In the genomic region with DNA sequence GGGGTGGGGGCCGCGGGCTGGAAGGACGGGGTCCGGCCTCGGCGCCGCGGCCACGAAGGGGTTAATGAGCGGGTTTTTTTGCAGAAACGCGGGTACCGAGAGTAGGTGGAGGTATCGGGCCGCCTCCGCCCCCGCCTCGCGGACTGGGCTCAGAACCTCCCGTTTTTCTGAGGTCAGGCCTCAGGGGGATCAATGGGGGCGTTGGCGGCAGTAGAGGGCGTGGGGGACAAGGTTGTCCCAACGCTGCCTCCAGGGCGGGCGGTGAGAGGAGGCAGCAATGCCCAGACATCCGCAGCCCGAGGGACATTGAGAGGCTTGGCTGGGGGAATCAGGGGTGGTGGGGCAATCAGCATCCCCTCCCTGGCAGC, we compare ENCODE assay signal across 3 cellular contexts.
TF ChIP-seq lines count a peak whose summit lies in the region.

No MANE protein-coding gene starts in this region.

TF ChIP-seq in SK-N-SH, 30 proteins besides CTCF, POLR2A, EP300 and RAD21 (continued from another document):
- no peak for TF ChIP-seq REST (IDR thresholded peaks at IDR 0.05; ENCODE audit: low read depth, low read length)
- TF ChIP-seq, protein P1, sequence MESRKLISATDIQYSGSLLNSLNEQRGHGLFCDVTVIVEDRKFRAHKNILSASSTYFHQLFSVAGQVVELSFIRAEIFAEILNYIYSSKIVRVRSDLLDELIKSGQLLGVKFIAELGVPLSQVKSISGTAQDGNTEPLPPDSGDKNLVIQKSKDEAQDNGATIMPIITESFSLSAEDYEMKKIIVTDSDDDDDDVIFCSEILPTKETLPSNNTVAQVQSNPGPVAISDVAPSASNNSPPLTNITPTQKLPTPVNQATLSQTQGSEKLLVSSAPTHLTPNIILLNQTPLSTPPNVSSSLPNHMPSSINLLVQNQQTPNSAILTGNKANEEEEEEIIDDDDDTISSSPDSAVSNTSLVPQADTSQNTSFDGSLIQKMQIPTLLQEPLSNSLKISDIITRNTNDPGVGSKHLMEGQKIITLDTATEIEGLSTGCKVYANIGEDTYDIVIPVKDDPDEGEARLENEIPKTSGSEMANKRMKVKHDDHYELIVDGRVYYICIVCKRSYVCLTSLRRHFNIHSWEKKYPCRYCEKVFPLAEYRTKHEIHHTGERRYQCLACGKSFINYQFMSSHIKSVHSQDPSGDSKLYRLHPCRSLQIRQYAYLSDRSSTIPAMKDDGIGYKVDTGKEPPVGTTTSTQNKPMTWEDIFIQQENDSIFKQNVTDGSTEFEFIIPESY (IDR thresholded peaks at IDR 0.05; ENCODE audit: borderline replicate concordance, low read depth): no peak
- no peak for TF ChIP-seq JUND (IDR thresholded peaks at IDR 0.05)
- TF ChIP-seq, protein P2, sequence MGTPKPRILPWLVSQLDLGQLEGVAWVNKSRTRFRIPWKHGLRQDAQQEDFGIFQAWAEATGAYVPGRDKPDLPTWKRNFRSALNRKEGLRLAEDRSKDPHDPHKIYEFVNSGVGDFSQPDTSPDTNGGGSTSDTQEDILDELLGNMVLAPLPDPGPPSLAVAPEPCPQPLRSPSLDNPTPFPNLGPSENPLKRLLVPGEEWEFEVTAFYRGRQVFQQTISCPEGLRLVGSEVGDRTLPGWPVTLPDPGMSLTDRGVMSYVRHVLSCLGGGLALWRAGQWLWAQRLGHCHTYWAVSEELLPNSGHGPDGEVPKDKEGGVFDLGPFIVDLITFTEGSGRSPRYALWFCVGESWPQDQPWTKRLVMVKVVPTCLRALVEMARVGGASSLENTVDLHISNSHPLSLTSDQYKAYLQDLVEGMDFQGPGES (IDR thresholded peaks at IDR 0.05; ENCODE audit: low read depth, low read length): no peak
- TF ChIP-seq RXRA (IDR thresholded peaks at IDR 0.05; ENCODE audit: borderline replicate concordance, low read depth): no peak

TF ChIP-seq in SK-N-SH treated with all-trans-retinoic acid at 6 μM for 48 hours, 23 proteins besides CTCF, POLR2A, EP300 and RAD21 (continued from another document):
- no peak for TF ChIP-seq POU6F1 (CRISPR knock-in tag; IDR thresholded peaks at IDR 0.05; ENCODE audit: borderline replicate concordance, low read depth)
- no peak for TF ChIP-seq CREB5 (CRISPR knock-in tag; IDR thresholded peaks at IDR 0.05; ENCODE audit: low read depth)
- no peak for TF ChIP-seq ZFP30 (CRISPR knock-in tag; IDR thresholded peaks at IDR 0.05)
- no peak for TF ChIP-seq ESRRG (CRISPR knock-in tag; IDR thresholded peaks at IDR 0.05)
- TF ChIP-seq OSR1 (CRISPR knock-in tag; IDR thresholded peaks at IDR 0.05): no peak
- TF ChIP-seq SNAI2 (CRISPR knock-in tag; IDR thresholded peaks at IDR 0.05): no peak

TF ChIP-seq in K562, 482 proteins besides CTCF, POLR2A, EP300 and RAD21 (continued from another document):
- TF ChIP-seq ZNF655 (CRISPR knock-in tag; IDR thresholded peaks at IDR 0.05) (no peak), EGR1 (conservative IDR thresholded peaks at IDR 0.05) (peak; percentile 49), WHSC1 (IDR thresholded peaks at IDR 0.05; ENCODE audit: low read length) (no peak), ZNF384 (IDR thresholded peaks at IDR 0.05; ENCODE audit: low read depth, low read length) (peak; percentile 78), ZBTB7A (IDR thresholded peaks at IDR 0.05; ENCODE audit: borderline replicate concordance, control insufficient read depth, low read depth, low read length) (peak; percentile 78)
- TF ChIP-seq, protein P3, sequence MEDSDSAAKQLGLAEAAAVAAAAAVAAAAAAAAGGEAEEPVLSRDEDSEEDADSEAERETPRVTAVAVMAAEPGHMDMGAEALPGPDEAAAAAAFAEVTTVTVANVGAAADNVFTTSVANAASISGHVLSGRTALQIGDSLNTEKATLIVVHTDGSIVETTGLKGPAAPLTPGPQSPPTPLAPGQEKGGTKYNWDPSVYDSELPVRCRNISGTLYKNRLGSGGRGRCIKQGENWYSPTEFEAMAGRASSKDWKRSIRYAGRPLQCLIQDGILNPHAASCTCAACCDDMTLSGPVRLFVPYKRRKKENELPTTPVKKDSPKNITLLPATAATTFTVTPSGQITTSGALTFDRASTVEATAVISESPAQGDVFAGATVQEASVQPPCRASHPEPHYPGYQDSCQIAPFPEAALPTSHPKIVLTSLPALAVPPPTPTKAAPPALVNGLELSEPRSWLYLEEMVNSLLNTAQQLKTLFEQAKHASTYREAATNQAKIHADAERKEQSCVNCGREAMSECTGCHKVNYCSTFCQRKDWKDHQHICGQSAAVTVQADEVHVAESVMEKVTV (CRISPR knock-in tag; IDR thresholded peaks at IDR 0.05): no peak
TF ChIP-seq in K562: peak in this region for 4.
